Comparison of ENCODE assay signal across 9 cellular contexts in genomic region chr14:59631237-59631636, GRCh38. TPM values are rescaled to one million over a fixed set of nuclear protein-coding genes. Genes with fewer than 3 reads are reported as not detected.
A peak's percentile ranks its signal among the peaks of the same experiment; 100 is the strongest.
DNase-seq lines count a peak whose midpoint lies in the region; ATAC-seq and TF ChIP-seq lines count a peak whose summit lies in the region.
"Had no signal": no experiment of that assay in that cellular context is flagged by ENCODE, and none has a peak within 500 bp of the region (broad histone marks: within the 10 kb centered on the region; RNA-seq: fewer than 3 reads in every experiment).

No MANE protein-coding gene starts in this region.

- H3K4me1 ChIP-seq in tibial artery = peaks cover 0 to 27% (median 8%) of the 10 kb centered on the region in 4 donors
- no peaks in the 10 kb centered on the region for H3K4me1 ChIP-seq in colonic mucosa

- H3K27ac Mint-ChIP-seq in activated naive CD4-positive, alpha-beta T cell treated with anti-CD3 and anti-CD28 coated beads for 36 hours = no peak overlapping the region

- H3K27ac ChIP-seq in tibial artery (peak overlapping the region; percentile 13 to 19), colonic mucosa (no peak overlapping the region)
- H3K27ac ChIP-seq: left lung had no signal

- intact Hi-C loops in activated naive CD4-positive, alpha-beta T cell treated with anti-CD3 and anti-CD28 coated beads for 36 hours (cut with micrococcal nuclease) = loop anchor here (5.0 kb wide), 2 partner anchors 56 to 536 kb away; partner anchors contain the start of gene DHRS7
- intact Hi-C loops in tibial artery (cut with DNase I; ENCODE audit: low total_unique reads) (no loop called here), colonic mucosa (cut with DNase I) (loop anchor here (5.0 to 10.0 kb wide), 3 partner anchors 56 to 554 kb away; no protein-coding TSS in a partner anchor)

- DNase-seq in activated naive CD4-positive, alpha-beta T cell treated with anti-CD3 and anti-CD28 coated beads for 36 hours = peak; percentile 15
- DNase-seq in activated naive CD4-positive, alpha-beta T cell treated with Interleukin-2 at 50 U/mL for 16 hours = no peak
- DNase-seq in NCI-H460 (ENCODE audit: extremely low read depth, low read depth) (peak; percentile 37), epithelial cell of esophagus (ENCODE audit: low read depth) (no peak), tibial artery (no peak), colonic mucosa (no peak)

- peaks cover 48% of the 10 kb centered on the region for H3K27me3 Mint-ChIP-seq in activated naive CD4-positive, alpha-beta T cell treated with anti-CD3 and anti-CD28 coated beads for 36 hours (ENCODE audit: low read depth)

- H3K4me3 ChIP-seq in epithelial cell of esophagus (ENCODE audit: low read length) (no peak overlapping the region), tibial artery (peak overlapping the region; percentile 51 to 54), colonic mucosa (no peak overlapping the region)
- H3K4me3 ChIP-seq: left lung had no signal

- CTCF ChIA-PET in activated naive CD4-positive, alpha-beta T cell treated with anti-CD3 and anti-CD28 coated beads for 36 hours (lab: Charles Lee) = interaction anchor here (1.8 kb wide), 1 partner anchor 19 kb away, joined by 5 read pairs; no protein-coding TSS in a partner anchor

- no peak overlapping the region for H3K4me3 Mint-ChIP-seq in activated naive CD4-positive, alpha-beta T cell treated with anti-CD3 and anti-CD28 coated beads for 36 hours

- H3K9me3 ChIP-seq in tibial artery (no peaks in the 10 kb centered on the region), colonic mucosa (no peaks in the 10 kb centered on the region)
- H3K9me3 ChIP-seq: left lung had no signal

- no peak for ATAC-seq in GM18873 (IDR thresholded peaks at IDR 0.05; ENCODE audit: low FRiP score, unreplicated experiment)
- no peak for ATAC-seq in HG02763 (IDR thresholded peaks at IDR 0.05; ENCODE audit: unreplicated experiment)

- peak; percentile 22 for TF ChIP-seq CTCF in epithelial cell of esophagus (IDR thresholded peaks at IDR 0.05; ENCODE audit: insufficient read depth, low read depth, low read length, missing control alignments)
- TF ChIP-seq CTCF in tibial artery (IDR thresholded peaks at IDR 0.05) = peak; percentile 9 to 13
- TF ChIP-seq CTCF in colonic mucosa (IDR thresholded peaks at IDR 0.05) = no peak

- peaks cover 2% of the 10 kb centered on the region for H3K4me1 Mint-ChIP-seq in activated naive CD4-positive, alpha-beta T cell treated with anti-CD3 and anti-CD28 coated beads for 36 hours (ENCODE audit: low read depth)

- H3K36me3 ChIP-seq in tibial artery (no peaks in the 10 kb centered on the region), colonic mucosa (no peaks in the 10 kb centered on the region)
- H3K36me3 ChIP-seq: left lung had no signal

- H3K9ac ChIP-seq in colonic mucosa (ENCODE audit: low read depth in 2 of 2, low read length in 2 of 2) = no peak overlapping the region

- no peaks in the 10 kb centered on the region for H3K27me3 ChIP-seq in tibial artery
- peaks cover 15% of the 10 kb centered on the region for H3K27me3 ChIP-seq in colonic mucosa

- H3K36me3 Mint-ChIP-seq in activated naive CD4-positive, alpha-beta T cell treated with anti-CD3 and anti-CD28 coated beads for 36 hours (ENCODE audit: low read depth) = no peaks in the 10 kb centered on the region

- no peaks in the 10 kb centered on the region for H3K9me3 Mint-ChIP-seq in activated naive CD4-positive, alpha-beta T cell treated with anti-CD3 and anti-CD28 coated beads for 36 hours

RNA-seq across cellular contexts. Expression of gene CCDC175, which starts 54.6 kb away (rescaled TPM):
- total RNA-seq in activated naive CD4-positive, alpha-beta T cell treated with anti-CD3 and anti-CD28 coated beads for 36 hours = not detected
- 0.12 TPM in 1 of 2 replicates, not detected in the other for total RNA-seq in NCI-H460 (2014; rRNA removed; shearing (Covaris generic))
- 0.11 TPM in 1 of 2 replicates, not detected in the other for polyA plus RNA-seq in NCI-H460 (2014; cell fraction: nucleus; rRNA removed)
- under 1 TPM; 0.27 to 0.32 TPM for total RNA-seq in colonic mucosa
- total RNA-seq: left lung had no signal

Comparison
In these comparisons a context has a peak if more than half of its experiments do, and no peak if none do; other contexts are left out.
1. DNase-seq: peak in activated naive CD4-positive, alpha-beta T cell treated with anti-CD3 and anti-CD28 coated beads for 36 hours (single experiment) and NCI-H460 (single experiment); none in activated naive CD4-positive, alpha-beta T cell treated with Interleukin-2 at 50 U/mL for 16 hours (single experiment), epithelial cell of esophagus (single experiment), tibial artery (0 of 2) and colonic mucosa (single experiment).
2. H3K4me3 ChIP-seq: peak in tibial artery (2 of 2); none in epithelial cell of esophagus (single experiment) and colonic mucosa (single experiment).